Comparison of ENCODE assay signal across 22 cellular contexts in the genomic region with DNA sequence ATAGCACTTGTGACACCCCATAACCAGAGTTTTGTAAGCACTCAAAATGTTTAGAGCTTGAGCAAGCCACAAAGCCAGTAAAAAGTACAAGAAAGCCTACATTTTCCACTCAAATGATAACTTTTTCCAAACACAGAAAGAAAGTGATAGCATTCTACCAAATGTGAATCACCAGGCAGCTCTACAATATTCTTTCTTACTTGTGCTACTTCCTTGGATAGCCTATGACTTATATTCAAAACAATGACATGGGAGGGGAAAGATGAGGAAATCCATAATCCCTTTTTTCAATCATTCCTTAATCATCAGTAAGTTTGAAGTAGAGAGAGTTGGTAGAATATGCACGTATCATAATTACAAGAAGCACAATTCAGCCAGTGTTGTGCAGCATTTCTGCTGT.
DNase-seq lines count a peak whose midpoint lies in the region; ATAC-seq, FAIRE-seq and TF ChIP-seq lines count a peak whose summit lies in the region.
"Had no signal": no experiment of that assay in that cellular context is flagged by ENCODE, and none has a peak within 500 bp of the region (broad histone marks: within the 10 kb centered on the region; RNA-seq: fewer than 3 reads in every experiment).

No MANE protein-coding gene starts in this region.

- peaks cover 5% of the 10 kb centered on the region for H3K4me1 ChIP-seq in RWPE2 (ENCODE audit: insufficient read depth, poor library complexity, severe bottlenecking)
- H3K4me1 ChIP-seq in tibial nerve, result no peaks in the 10 kb centered on the region
- H3K4me1 ChIP-seq: A549 had no signal

- peak; percentile 50 for FAIRE-seq in H54 (lab: Jason Lieb, UNC)
- FAIRE-seq: A549, GM12878, GM18507, HepG2 had no signal

- H3K27me3 ChIP-seq in RWPE2 (ENCODE audit: insufficient read depth, poor library complexity, severe bottlenecking), result no peaks in the 10 kb centered on the region
- H3K27me3 ChIP-seq in tibial nerve, result no peaks in the 10 kb centered on the region

- TF ChIP-seq EP300 in tibial nerve (IDR thresholded peaks at IDR 0.05), result no peak

- DNase-seq in H54 (ENCODE audit: insufficient read length, low spot score) (peak; percentile 2), RWPE2 (ENCODE audit: low spot score) (no peak), epithelial cell of esophagus (ENCODE audit: low read depth) (peak; percentile 77), non-pigmented ciliary epithelial cell (ENCODE audit: low read depth) (peak; percentile 41), NAMALWA (ENCODE audit: low spot score) (no peak), tibial nerve (ENCODE audit: low spot score in 2 of 2) (no peak), NCI-H524 (lab: John Stamatoyannopoulos, UW) (no peak)
- DNase-seq: AML-193, Caco-2, NCI-H1417, NCI-H1930, NCI-H2171, NCI-H446 treated with DMSO at 0.1 percent for 48 hours, NCI-H774, PC-9, Right ventricle myocardium superior had no signal

- TF ChIP-seq CTCF in RWPE2 (IDR thresholded peaks at IDR 0.05; ENCODE audit: poor library complexity, severe bottlenecking), result no peak
- TF ChIP-seq CTCF in epithelial cell of esophagus (IDR thresholded peaks at IDR 0.05; ENCODE audit: insufficient read depth, low read depth, low read length, missing control alignments), result no peak
- no peak for TF ChIP-seq CTCF in tibial nerve (IDR thresholded peaks at IDR 0.05)

- H3K27ac ChIP-seq in RWPE2 (ENCODE audit: poor library complexity, severe bottlenecking), result peak overlapping the region; percentile 3
- H3K27ac ChIP-seq in tibial nerve, result no peak overlapping the region
- H3K27ac ChIP-seq: A549, KMS-11, PC-9 had no signal

- TF ChIP-seq POLR2A in H54 (IDR thresholded peaks at IDR 0.05; ENCODE audit: low read depth, low read length) (no peak), tibial nerve (IDR thresholded peaks at IDR 0.05) (no peak)

- peak; percentile 88 for ATAC-seq in RWPE2 (ENCODE audit: low read depth)
- ATAC-seq in HG03108 (IDR thresholded peaks at IDR 0.05; ENCODE audit: unreplicated experiment), result no peak
- ATAC-seq: A549, GM12878, HepG2 had no signal

- no peak overlapping the region for H3K4me3 ChIP-seq in RWPE2 (ENCODE audit: severe bottlenecking)
- no peak overlapping the region for H3K4me3 ChIP-seq in epithelial cell of esophagus (ENCODE audit: low read length)
- H3K4me3 ChIP-seq in tibial nerve, result no peak overlapping the region
- H3K4me3 ChIP-seq: A549, GM12878, PC-9 had no signal

- H3K36me3 ChIP-seq in RWPE2 (ENCODE audit: low read depth) (no peaks in the 10 kb centered on the region), tibial nerve (no peaks in the 10 kb centered on the region)

- WGBS in tibial nerve, 2 donors, result 72 to 81% methylated on average over 1 of the region's 1 CpG

- H3K9me3 ChIP-seq in RWPE2 (ENCODE audit: severe bottlenecking) (no peaks in the 10 kb centered on the region), tibial nerve (peaks cover 0 to 3% (median 0%) of the 10 kb centered on the region in 4 donors)
- H3K9me3 ChIP-seq: A549, Caco-2 had no signal

Comparison
In these comparisons a context has a peak if more than half of its experiments do, and no peak if none do; other contexts are left out.
1. DNase-seq: peak in H54 (single experiment), epithelial cell of esophagus (single experiment) and non-pigmented ciliary epithelial cell (single experiment); none in RWPE2 (single experiment), NAMALWA (single experiment), tibial nerve (0 of 2) and NCI-H524 (0 of 2).